Comparison of ENCODE assay signal across 14 cellular contexts in genomic region chr2:148540022-148540421, GRCh38.
DNase-seq lines count a peak whose midpoint lies in the region; ATAC-seq and TF ChIP-seq lines count a peak whose summit lies in the region.
"Had no signal": no experiment of that assay in that cellular context is flagged by ENCODE, and none has a peak within 500 bp of the region (broad histone marks: within the 10 kb centered on the region; RNA-seq: fewer than 3 reads in every experiment).

No MANE protein-coding gene starts in this region.

- peak; percentile 70 for ATAC-seq in HG02642 (IDR thresholded peaks at IDR 0.05; ENCODE audit: poor library complexity, unreplicated experiment)
- peak; percentile 83 for ATAC-seq in activated CD8-positive, alpha-beta T cell treated with anti-CD3 and anti-CD28 coated beads, Interleukin-2, amount 10 ng/mL, durations not matched to agents 7 days and 5 days
- peak; percentile 57 to 68 for ATAC-seq in stimulated activated naive B cell treated with anti-CD40 and anti-IgM and Interleukin-4, amounts not matched to agents 10 μg/mL and 1 μg/mL and 100 μg/mL, for 72 hours (replicated peaks)
- ATAC-seq in GM19324 (IDR thresholded peaks at IDR 0.05; ENCODE audit: low FRiP score, unreplicated experiment) = no peak

- H3K9me3 Mint-ChIP-seq in activated naive CD4-positive, alpha-beta T cell treated with anti-CD3 and anti-CD28 coated beads, Interleukin-2, amount 10 ng/mL, durations not matched to agents 7 days and 5 days = no peaks in the 10 kb centered on the region
- H3K9me3 Mint-ChIP-seq in activated CD8-positive, alpha-beta T cell treated with anti-CD3 and anti-CD28 coated beads, Interleukin-2, amount 10 ng/mL, durations not matched to agents 7 days and 5 days (ENCODE audit: insufficient read depth) = no peaks in the 10 kb centered on the region
- no peaks in the 10 kb centered on the region for H3K9me3 Mint-ChIP-seq in stimulated activated naive B cell treated with anti-CD40 and anti-IgM and Interleukin-4, amounts not matched to agents 10 μg/mL and 1 μg/mL and 100 μg/mL, for 72 hours
- H3K9me3 Mint-ChIP-seq: nephron had no signal

- CTCF ChIA-PET in activated naive CD4-positive, alpha-beta T cell treated with anti-CD3 and anti-CD28 coated beads, Interleukin-2, amount 10 ng/mL, durations not matched to agents 7 days and 5 days (lab: Charles Lee) = interaction anchor here (0.8 to 1.9 kb wide), 4 partner anchors 13 to 18 kb away, joined by 3 to 4 read pairs (median 4); no protein-coding TSS in a partner anchor
- CTCF ChIA-PET in activated CD8-positive, alpha-beta T cell treated with anti-CD3 and anti-CD28 coated beads, Interleukin-2, amount 10 ng/mL, durations not matched to agents 7 days and 5 days (lab: Charles Lee) = interaction anchor here (0.9 to 4.2 kb wide), 5 partner anchors 12 to 450 kb away, joined by 3 to 35 read pairs (median 6); no protein-coding TSS in a partner anchor

- H3K27ac Mint-ChIP-seq in activated naive CD4-positive, alpha-beta T cell treated with anti-CD3 and anti-CD28 coated beads, Interleukin-2, amount 10 ng/mL, durations not matched to agents 7 days and 5 days = peak overlapping the region; percentile 70
- H3K27ac Mint-ChIP-seq in activated CD8-positive, alpha-beta T cell treated with anti-CD3 and anti-CD28 coated beads, Interleukin-2, amount 10 ng/mL, durations not matched to agents 7 days and 5 days = peak overlapping the region; percentile 87
- H3K27ac Mint-ChIP-seq in stimulated activated naive B cell treated with anti-CD40 and anti-IgM and Interleukin-4, amounts not matched to agents 10 μg/mL and 1 μg/mL and 100 μg/mL, for 72 hours = no peak overlapping the region
- H3K27ac Mint-ChIP-seq: nephron had no signal

- H3K4me1 Mint-ChIP-seq in activated naive CD4-positive, alpha-beta T cell treated with anti-CD3 and anti-CD28 coated beads, Interleukin-2, amount 10 ng/mL, durations not matched to agents 7 days and 5 days = peaks cover 39% of the 10 kb centered on the region
- H3K4me1 Mint-ChIP-seq in activated CD8-positive, alpha-beta T cell treated with anti-CD3 and anti-CD28 coated beads, Interleukin-2, amount 10 ng/mL, durations not matched to agents 7 days and 5 days (ENCODE audit: low read depth) = peaks cover 28% of the 10 kb centered on the region
- H3K4me1 Mint-ChIP-seq in stimulated activated naive B cell treated with anti-CD40 and anti-IgM and Interleukin-4, amounts not matched to agents 10 μg/mL and 1 μg/mL and 100 μg/mL, for 72 hours = peaks cover 8 to 9% of the 10 kb centered on the region in 2 donors
- H3K4me1 Mint-ChIP-seq: nephron had no signal

- peaks cover 5% of the 10 kb centered on the region for H3K36me3 Mint-ChIP-seq in activated naive CD4-positive, alpha-beta T cell treated with anti-CD3 and anti-CD28 coated beads, Interleukin-2, amount 10 ng/mL, durations not matched to agents 7 days and 5 days
- peaks cover 8% of the 10 kb centered on the region for H3K36me3 Mint-ChIP-seq in activated CD8-positive, alpha-beta T cell treated with anti-CD3 and anti-CD28 coated beads, Interleukin-2, amount 10 ng/mL, durations not matched to agents 7 days and 5 days (ENCODE audit: low read depth)
- H3K36me3 Mint-ChIP-seq in stimulated activated naive B cell treated with anti-CD40 and anti-IgM and Interleukin-4, amounts not matched to agents 10 μg/mL and 1 μg/mL and 100 μg/mL, for 72 hours = no peaks in the 10 kb centered on the region

- DNase-seq in activated naive CD4-positive, alpha-beta T cell treated with anti-CD3 and anti-CD28 coated beads, Interleukin-2, amount 10 ng/mL, durations not matched to agents 7 days and 5 days = peak; percentile 64
- DNase-seq in activated naive CD4-positive, alpha-beta T cell treated with Interleukin-2 at 50 U/mL for 16 hours = no peak
- peak; percentile 54 for DNase-seq in activated CD8-positive, alpha-beta T cell treated with anti-CD3 and anti-CD28 coated beads, Interleukin-2, amount 10 ng/mL, durations not matched to agents 7 days and 5 days
- DNase-seq in stimulated activated naive B cell treated with anti-CD40 and anti-IgM and Interleukin-4, amounts not matched to agents 10 μg/mL and 1 μg/mL and 100 μg/mL, for 72 hours = no peak
- DNase-seq in stimulated activated CD8-positive, alpha-beta memory T cell treated with anti-CD3 and anti-CD28 coated beads, Interleukin-4, amount 100 ng/mL, for 48 hours = no peak
- no peak for DNase-seq in erythroblast (lab: John Stamatoyannopoulos, UW)
- DNase-seq: EL; islet precursor cell; NCI-H146; NK-92 treated with Interleukin-12 subunit alpha and Interleukin-12 subunit beta, amount 100 ng/mL, for 24 hours; SW 1271 had no signal

- H3K4me3 Mint-ChIP-seq in activated naive CD4-positive, alpha-beta T cell treated with anti-CD3 and anti-CD28 coated beads, Interleukin-2, amount 10 ng/mL, durations not matched to agents 7 days and 5 days = peak overlapping the region; percentile 3
- peak overlapping the region; percentile 34 for H3K4me3 Mint-ChIP-seq in activated CD8-positive, alpha-beta T cell treated with anti-CD3 and anti-CD28 coated beads, Interleukin-2, amount 10 ng/mL, durations not matched to agents 7 days and 5 days
- H3K4me3 Mint-ChIP-seq in stimulated activated naive B cell treated with anti-CD40 and anti-IgM and Interleukin-4, amounts not matched to agents 10 μg/mL and 1 μg/mL and 100 μg/mL, for 72 hours = no peak overlapping the region
- H3K4me3 Mint-ChIP-seq: nephron had no signal

- H3K27me3 Mint-ChIP-seq in activated naive CD4-positive, alpha-beta T cell treated with anti-CD3 and anti-CD28 coated beads, Interleukin-2, amount 10 ng/mL, durations not matched to agents 7 days and 5 days = peaks cover 4% of the 10 kb centered on the region
- no peaks in the 10 kb centered on the region for H3K27me3 Mint-ChIP-seq in activated CD8-positive, alpha-beta T cell treated with anti-CD3 and anti-CD28 coated beads, Interleukin-2, amount 10 ng/mL, durations not matched to agents 7 days and 5 days (ENCODE audit: low read depth)
- no peaks in the 10 kb centered on the region for H3K27me3 Mint-ChIP-seq in stimulated activated naive B cell treated with anti-CD40 and anti-IgM and Interleukin-4, amounts not matched to agents 10 μg/mL and 1 μg/mL and 100 μg/mL, for 72 hours

- no peak for TF ChIP-seq POLR2A in erythroblast (IDR thresholded peaks at IDR 0.05; ENCODE audit: low read length)

- POLR2A ChIA-PET in activated CD8-positive, alpha-beta T cell treated with anti-CD3 and anti-CD28 coated beads, Interleukin-2, amount 10 ng/mL, durations not matched to agents 7 days and 5 days (lab: Charles Lee) = interaction anchor here (1.6 to 5.3 kb wide), 3 partner anchors 12 to 15 kb away, joined by 10 to 36 read pairs (median 15); no protein-coding TSS in a partner anchor

Comparison
In these comparisons a context has a peak if more than half of its experiments do, and no peak if none do; other contexts are left out.
1. DNase-seq: peak in activated naive CD4-positive, alpha-beta T cell treated with anti-CD3 and anti-CD28 coated beads, Interleukin-2, amount 10 ng/mL, durations not matched to agents 7 days and 5 days (single experiment) and activated CD8-positive, alpha-beta T cell treated with anti-CD3 and anti-CD28 coated beads, Interleukin-2, amount 10 ng/mL, durations not matched to agents 7 days and 5 days (single experiment); none in activated naive CD4-positive, alpha-beta T cell treated with Interleukin-2 at 50 U/mL for 16 hours (single experiment), stimulated activated naive B cell treated with anti-CD40 and anti-IgM and Interleukin-4, amounts not matched to agents 10 μg/mL and 1 μg/mL and 100 μg/mL, for 72 hours (single experiment), stimulated activated CD8-positive, alpha-beta memory T cell treated with anti-CD3 and anti-CD28 coated beads, Interleukin-4, amount 100 ng/mL, for 48 hours (single experiment) and erythroblast (0 of 2).
2. H3K4me3 Mint-ChIP-seq: peak in activated naive CD4-positive, alpha-beta T cell treated with anti-CD3 and anti-CD28 coated beads, Interleukin-2, amount 10 ng/mL, durations not matched to agents 7 days and 5 days (single experiment) and activated CD8-positive, alpha-beta T cell treated with anti-CD3 and anti-CD28 coated beads, Interleukin-2, amount 10 ng/mL, durations not matched to agents 7 days and 5 days (single experiment); none in stimulated activated naive B cell treated with anti-CD40 and anti-IgM and Interleukin-4, amounts not matched to agents 10 μg/mL and 1 μg/mL and 100 μg/mL, for 72 hours (0 of 2).